In genomic region chr15:64836023-64836536, GRCh38 we compare ENCODE assay signal across 1 cellular context.
TF ChIP-seq lines count a peak whose summit lies in the region.

No MANE protein-coding gene starts in this region.

TF ChIP-seq in SK-N-SH, 30 proteins besides CTCF, POLR2A, EP300 and RAD21 (continued from another document):
- TF ChIP-seq ELF1 (IDR thresholded peaks at IDR 0.05) (no peak), USF1 (IDR thresholded peaks at IDR 0.05; ENCODE audit: borderline replicate concordance, low read depth) (no peak), JUND (IDR thresholded peaks at IDR 0.05) (no peak)
TF ChIP-seq in SK-N-SH: peak in this region for 0.
